ENCODE assay signal across 1 cellular context in genomic region chr3:125003369-125003853, GRCh38.
TF ChIP-seq lines count a peak whose summit lies in the region.

No MANE protein-coding gene starts in this region.

TF ChIP-seq in HepG2, 621 proteins besides CTCF, POLR2A, EP300 and RAD21 (continued from another document and continues in another):
- TF ChIP-seq POGK (CRISPR knock-in tag; conservative IDR thresholded peaks at IDR 0.05) (0 out of 2 replicates have a peak, but pooled peaks have one; percentile 22), CENPT (CRISPR knock-in tag; IDR thresholded peaks at IDR 0.05; ENCODE audit: low read depth) (no peak), SMC3 (IDR thresholded peaks at IDR 0.05; ENCODE audit: low read length) (peak; percentile 29; the same call in 1 of the 2 replicates), MED13 (CRISPR knock-in tag; IDR thresholded peaks at IDR 0.05) (peak; percentile 83), MTF1 (CRISPR knock-in tag; IDR thresholded peaks at IDR 0.05) (no peak), ZNF510 (CRISPR knock-in tag; IDR thresholded peaks at IDR 0.05; ENCODE audit: low read depth) (no peak), PREB (CRISPR knock-in tag; IDR thresholded peaks at IDR 0.05) (no peak), HNRNPLL (IDR thresholded peaks at IDR 0.05; ENCODE audit: low read depth, low read length, poor library complexity, severe bottlenecking) (no peak), ZNF136 (CRISPR knock-in tag; IDR thresholded peaks at IDR 0.05; ENCODE audit: low read depth) (no peak), ZNF678 (CRISPR knock-in tag; IDR thresholded peaks at IDR 0.05) (no peak), SIX1 (CRISPR knock-in tag; IDR thresholded peaks at IDR 0.05; ENCODE audit: borderline replicate concordance) (peak; percentile 50; the same call in 1 of the 2 replicates), ZNF264 (CRISPR knock-in tag; IDR thresholded peaks at IDR 0.05) (0 out of 2 replicates have a peak, but pooled peaks have one; percentile 77), UBTF (CRISPR knock-in tag; IDR thresholded peaks at IDR 0.05) (peak; percentile 54; the same call in 1 of the 2 replicates), CREBL2 (CRISPR knock-in tag; IDR thresholded peaks at IDR 0.05; ENCODE audit: borderline replicate concordance) (no peak), MBD4 (IDR thresholded peaks at IDR 0.05; ENCODE audit: borderline replicate concordance, low read length) (no peak), MAZ (IDR thresholded peaks at IDR 0.05; ENCODE audit: borderline replicate concordance, low read depth, low read length) (no peak), MAZ (CRISPR knock-in tag; IDR thresholded peaks at IDR 0.05; ENCODE audit: low read depth) (no peak), ZNF3 (CRISPR knock-in tag; IDR thresholded peaks at IDR 0.05) (no peak), ZSCAN25 (CRISPR knock-in tag; IDR thresholded peaks at IDR 0.05) (0 out of 2 replicates have a peak, but pooled peaks have one; percentile 24), ZNF670 (CRISPR knock-in tag; IDR thresholded peaks at IDR 0.05; ENCODE audit: borderline replicate concordance) (no peak), ZNF773 (CRISPR knock-in tag; IDR thresholded peaks at IDR 0.05; ENCODE audit: borderline replicate concordance) (no peak), SRY (CRISPR knock-in tag; IDR thresholded peaks at IDR 0.05) (no peak), PHF8 (CRISPR knock-in tag; IDR thresholded peaks at IDR 0.05) (no peak), BRCA1 (CRISPR knock-in tag; IDR thresholded peaks at IDR 0.05) (0 out of 2 replicates have a peak, but pooled peaks have one; percentile 38), MTA3 (CRISPR knock-in tag; IDR thresholded peaks at IDR 0.05) (no peak), CHCHD3 (CRISPR knock-in tag; IDR thresholded peaks at IDR 0.05) (no peak), HDAC1 (CRISPR knock-in tag; IDR thresholded peaks at IDR 0.05) (peak; percentile 89), CHD4 (IDR thresholded peaks at IDR 0.05; ENCODE audit: borderline replicate concordance, low read length) (no peak), SMAD3 (CRISPR knock-in tag; IDR thresholded peaks at IDR 0.05) (0 out of 2 replicates have a peak, but pooled peaks have one; percentile 44), SOX5 (CRISPR knock-in tag; IDR thresholded peaks at IDR 0.05; ENCODE audit: borderline replicate concordance) (peak; percentile 94), SOX6 (IDR thresholded peaks at IDR 0.05) (no peak), SOX6 (CRISPR knock-in tag; IDR thresholded peaks at IDR 0.05) (peak; percentile 97), PAWR (CRISPR knock-in tag; IDR thresholded peaks at IDR 0.05; ENCODE audit: borderline replicate concordance) (no peak), HNF1A (IDR thresholded peaks at IDR 0.05; ENCODE audit: low read depth) (0 out of 2 replicates have a peak, but pooled peaks have one; percentile 52), HNF1A (CRISPR knock-in tag; IDR thresholded peaks at IDR 0.05; ENCODE audit: borderline replicate concordance) (peak; percentile 71; the same call in 1 of the 2 replicates), ZNF292 (CRISPR knock-in tag; IDR thresholded peaks at IDR 0.05; ENCODE audit: borderline replicate concordance, low read depth) (peak; percentile 78; the same call in 1 of the 2 replicates), SRSF4 (IDR thresholded peaks at IDR 0.05; ENCODE audit: low read depth, low read length, poor library complexity, severe bottlenecking) (no peak), ZNF317 (CRISPR knock-in tag; IDR thresholded peaks at IDR 0.05) (0 out of 2 replicates have a peak, but pooled peaks have one; percentile 52), RFXANK (CRISPR knock-in tag; IDR thresholded peaks at IDR 0.05) (0 out of 2 replicates have a peak, but pooled peaks have one; percentile 39), ZNF383 (CRISPR knock-in tag; IDR thresholded peaks at IDR 0.05; ENCODE audit: borderline replicate concordance) (no peak), HDAC2 (CRISPR knock-in tag; IDR thresholded peaks at IDR 0.05) (peak; percentile 96), ZNF260 (CRISPR knock-in tag; IDR thresholded peaks at IDR 0.05; ENCODE audit: borderline replicate concordance, low read depth) (no peak), GATA4 (IDR thresholded peaks at IDR 0.05; ENCODE audit: borderline replicate concordance, low read depth) (peak; percentile 69; the same call in 1 of the 2 replicates), PPARG (CRISPR knock-in tag; conservative IDR thresholded peaks at IDR 0.05) (peak; percentile 86), ZNF629 (CRISPR knock-in tag; conservative IDR thresholded peaks at IDR 0.05) (peak; percentile 46; the same call in 1 of the 2 replicates), ZNF746 (CRISPR knock-in tag; IDR thresholded peaks at IDR 0.05) (0 out of 2 replicates have a peak, but pooled peaks have one; percentile 27), ZNF318 (CRISPR knock-in tag; IDR thresholded peaks at IDR 0.05) (no peak), KMT2B (CRISPR knock-in tag; IDR thresholded peaks at IDR 0.05) (peak; percentile 43; the same call in 1 of the 2 replicates)
